Comparison of ENCODE assay signal across 15 cellular contexts in the genomic region with DNA sequence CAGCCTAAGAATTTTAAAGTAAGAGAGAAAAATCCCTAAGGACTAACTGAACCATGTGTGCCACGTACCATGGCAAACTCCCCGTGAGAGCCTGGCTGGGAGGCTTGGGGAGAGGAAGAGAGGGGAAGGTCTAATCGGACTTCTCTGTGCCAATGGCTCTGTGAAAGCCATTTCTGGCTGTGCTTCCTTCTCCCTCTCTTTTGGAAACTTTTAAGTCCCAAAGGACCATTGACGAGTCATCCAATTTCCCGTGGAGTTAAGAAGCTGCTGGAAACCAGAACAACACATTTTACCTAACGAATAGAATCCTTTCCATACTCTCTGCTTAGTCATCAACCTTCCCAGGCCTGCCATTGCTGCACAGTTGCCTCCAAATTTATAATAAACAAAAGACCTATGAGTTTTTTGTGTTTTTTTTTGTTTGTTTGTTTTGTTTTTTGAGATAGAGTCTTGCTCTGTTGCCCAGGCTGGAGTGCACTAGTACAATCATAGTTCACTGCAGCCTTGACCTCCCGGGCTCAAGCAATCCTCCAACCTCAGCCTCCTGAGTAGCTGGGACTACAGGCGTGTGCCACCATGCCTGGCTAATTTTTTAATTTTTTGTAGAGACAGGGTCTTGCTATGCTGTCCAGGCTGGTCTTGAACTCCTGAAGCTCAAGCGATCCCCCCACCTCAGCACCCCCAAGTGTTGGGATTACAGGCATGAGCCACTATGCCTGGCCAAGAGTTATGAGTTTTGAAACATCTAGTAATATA. TPM values are rescaled to one million over a fixed set of nuclear protein-coding genes. Genes with fewer than 3 reads are reported as not detected.
DNase-seq lines count a peak whose midpoint lies in the region; ATAC-seq and TF ChIP-seq lines count a peak whose summit lies in the region.
"Had no signal": no experiment of that assay in that cellular context is flagged by ENCODE, and none has a peak within 500 bp of the region (broad histone marks: within the 10 kb centered on the region; RNA-seq: fewer than 3 reads in every experiment).

No MANE protein-coding gene starts in this region.

- H3K9me3 Mint-ChIP-seq in osteocyte (ENCODE audit: unreplicated experiment), result no peaks in the 10 kb centered on the region
- H3K9me3 Mint-ChIP-seq: activated B cell treated with CpG ODN at 0.5 μM for 24 hours, endodermal cell had no signal

- H3K27ac Mint-ChIP-seq in osteocyte (ENCODE audit: unreplicated experiment), result peak overlapping the region; percentile 61
- H3K27ac Mint-ChIP-seq: activated B cell treated with CpG ODN at 0.5 μM for 24 hours, endodermal cell had no signal

- peaks cover 57% of the 10 kb centered on the region for H3K4me1 Mint-ChIP-seq in osteocyte (ENCODE audit: unreplicated experiment)
- H3K4me1 Mint-ChIP-seq: activated B cell treated with CpG ODN at 0.5 μM for 24 hours, endodermal cell had no signal

- 66 to 72% methylated on average over 9 of the region's 9 CpGs for WGBS in testis, 2 donors

- H3K27me3 Mint-ChIP-seq in osteocyte (ENCODE audit: unreplicated experiment), result no peaks in the 10 kb centered on the region

- no peak overlapping the region for H3K4me3 ChIP-seq in MG63
- H3K4me3 ChIP-seq in testis, result no peak overlapping the region
- H3K4me3 ChIP-seq in Peyer's patch, result no peak overlapping the region
- H3K4me3 ChIP-seq: spleen had no signal

- no peak for ATAC-seq in GM19351 (IDR thresholded peaks at IDR 0.05; ENCODE audit: unreplicated experiment)

- TF ChIP-seq POLR2A in testis (IDR thresholded peaks at IDR 0.05) (no peak), Peyer's patch (IDR thresholded peaks at IDR 0.05) (no peak)

- H3K36me3 ChIP-seq in MG63, result peaks cover 5% of the 10 kb centered on the region; the same call in 1 of the 2 replicates
- H3K36me3 ChIP-seq in testis (ENCODE audit: low read depth, missing control alignments), result no peaks in the 10 kb centered on the region
- H3K36me3 ChIP-seq in Peyer's patch, result peaks cover 0 to 54% (median 0%) of the 10 kb centered on the region in 3 donors

- TF ChIP-seq CTCF in osteocyte (IDR thresholded peaks at IDR 0.05), result no peak
- no peak for TF ChIP-seq CTCF in testis (IDR thresholded peaks at IDR 0.05)
- no peak for TF ChIP-seq CTCF in Peyer's patch (IDR thresholded peaks at IDR 0.05)

- intact Hi-C loops in testis (cut with DNase I; ENCODE audit: low total_unique reads), result no loop called here

- H3K9me3 ChIP-seq in MG63 (no peaks in the 10 kb centered on the region), testis (no peaks in the 10 kb centered on the region), Peyer's patch (no peaks in the 10 kb centered on the region)
- H3K9me3 ChIP-seq: spleen had no signal

- H3K4me3 Mint-ChIP-seq in osteocyte (ENCODE audit: unreplicated experiment), result no peak overlapping the region
- H3K4me3 Mint-ChIP-seq: activated B cell treated with CpG ODN at 0.5 μM for 24 hours, endodermal cell had no signal

- H3K27ac ChIP-seq in testis, result peak overlapping the region in 1 of 2 donors; percentile 38
- H3K27ac ChIP-seq in Peyer's patch, result no peak overlapping the region

- H3K27me3 ChIP-seq in MG63 (no peaks in the 10 kb centered on the region), testis (no peaks in the 10 kb centered on the region), Peyer's patch (no peaks in the 10 kb centered on the region)

- peak; percentile 50 for DNase-seq in AG08395 (ENCODE audit: low spot score)
- DNase-seq in MG63, result peak; percentile 45
- DNase-seq in fibroblast of gingiva (ENCODE audit: low read depth), result peak; percentile 86
- no peak for DNase-seq in osteocyte (ENCODE audit: extremely low spot score, unreplicated experiment)
- no peak for DNase-seq in testis
- DNase-seq in Peyer's patch, result no peak
- no peak for DNase-seq in activated T-cell treated with anti-CD3 and anti-CD28 coated beads for 4 hours
- DNase-seq: activated B cell treated with CpG ODN at 0.5 μM for 24 hours, amniotic stem cell, DMS53, endodermal cell, NCI-H146, NCI-H526 treated with DMSO at 0.1 percent for 48 hours, spleen had no signal

- H3K4me1 ChIP-seq in testis (no peaks in the 10 kb centered on the region), Peyer's patch (peaks cover 0 to 21% (median 3%) of the 10 kb centered on the region in 4 donors)

- H3K36me3 Mint-ChIP-seq in osteocyte (ENCODE audit: unreplicated experiment), result peaks cover 80% of the 10 kb centered on the region

RNA-seq across cellular contexts. Expression of a gene that starts 13.2 kb away (rescaled TPM):
- 18.9 and 22.7 TPM in 2 replicates for total RNA-seq in MG63 (2014; rRNA removed; shearing (Covaris generic); ENCODE audit: low replicate concordance)
- total RNA-seq in osteocyte (952 and 1,014 TPM in 2 replicates), testis (10 to 100 TPM; 42.0 to 65.2 TPM), Peyer's patch (100 to 1,000 TPM in 3 of 4 donors, 10 to 100 TPM in 1; 97.6 to 821 (median 155) TPM)
- 43.1 TPM for polyA plus RNA-seq in testis (ENCODE audit: insufficient read depth, low read depth, low replicate concordance)
- total RNA-seq: activated B cell treated with CpG ODN at 0.5 μM for 24 hours had no signal

Comparison
In these comparisons a context has a peak if more than half of its experiments do, and no peak if none do; other contexts are left out.
1. DNase-seq: peak in AG08395 (single experiment), MG63 (single experiment) and fibroblast of gingiva (single experiment); none in osteocyte (single experiment), testis (single experiment), Peyer's patch (0 of 3) and activated T-cell treated with anti-CD3 and anti-CD28 coated beads for 4 hours (single experiment).